ENCODE assay signal across 27 cellular contexts in genomic region chr1:74611887-74612286, GRCh38.
"Had no signal": no experiment of that assay in that cellular context is flagged by ENCODE, and none has a peak within 500 bp of the region (broad histone marks: within the 10 kb centered on the region; RNA-seq: fewer than 3 reads in every experiment).

No MANE protein-coding gene starts in this region.

- H3K36me3 Mint-ChIP-seq: activated naive CD4-positive, alpha-beta T cell treated with anti-CD3 and anti-CD28 coated beads, Interleukin-2, amount 50 U/mL, for 72 hours had no signal

- H3K27ac ChIP-seq: colonic mucosa, Peyer's patch, RWPE1, SJCRH30 had no signal

- H3K4me1 Mint-ChIP-seq: activated naive CD8-positive, alpha-beta T cell treated with anti-CD3 and anti-CD28 coated beads, Interleukin-2, amount 50 U/mL, for 24 hours; T-helper 17 cell had no signal

- H3K4me3 Mint-ChIP-seq: activated CD8-positive, alpha-beta T cell treated with anti-CD3 and anti-CD28 coated beads for 36 hours; activated naive CD8-positive, alpha-beta T cell treated with anti-CD3 and anti-CD28 coated beads, Interleukin-2, amount 50 U/mL, for 24 hours; activated T-cell treated with anti-CD3 and anti-CD28 coated beads, Interleukin-2, amount 50 U/mL, for 24 hours; activated T-helper 1 cell treated with anti-CD3 and anti-CD28 coated beads, Interleukin-12 subunit alpha, Interleukin-12 subunit beta, Interleukin-2, Interleukin-4 antibody, amounts not matched to agents 30 ng/mL and 10 ng/mL and 1 ng/mL, durations not matched to agents 14 hours and 24 hours and 36 hours; T-helper 17 cell had no signal

- ATAC-seq: activated CD8-positive, alpha-beta T cell treated with anti-CD3 and anti-CD28 coated beads for 36 hours; activated naive CD4-positive, alpha-beta T cell treated with anti-CD3 and anti-CD28 coated beads, Interleukin-2, amount 50 U/mL, for 72 hours; activated naive CD8-positive, alpha-beta T cell treated with anti-CD3 and anti-CD28 coated beads, Interleukin-2, amount 50 U/mL, for 24 hours; T-helper 17 cell had no signal

- DNase-seq: activated CD4-positive, CD25-positive, alpha-beta regulatory T cell; activated CD8-positive, alpha-beta T cell treated with anti-CD3 and anti-CD28 coated beads for 36 hours; activated effector memory CD4-positive, alpha-beta T cell treated with anti-CD3 and anti-CD28 coated beads, Interleukin-2, amount 50 U/mL, for 16 hours; activated naive CD4-positive, alpha-beta T cell treated with Interleukin-2 at 50 U/mL for 16 hours; activated naive CD8-positive, alpha-beta T cell treated with anti-CD3 and anti-CD28 coated beads, Interleukin-2, amount 50 U/mL, for 24 hours; activated T-cell treated with anti-CD3 and anti-CD28 coated beads, Interleukin-2, amount 50 U/mL, for 24 hours; caudate nucleus; colonic mucosa; Kasumi-1; NCI-H1105 treated with DMSO at 0.1 percent for 48 hours; NCI-H146; NCI-H187 treated with DMSO at 0.1 percent for 48 hours; NCI-H2081 treated with DMSO at 0.1 percent for 48 hours; NCI-H2171 treated with DMSO at 0.1 percent for 48 hours; NCI-H226; NCI-H510A; NCI-H526 treated with DMSO at 0.1 percent for 48 hours; NCI-H82; NK-92 treated with Interleukin-12 subunit alpha and Interleukin-12 subunit beta, amount 100 ng/mL, for 24 hours; Peyer's patch; Right ventricle myocardium superior; SJCRH30; T-helper 17 cell; T-helper 9 cell had no signal

- H3K9me3 Mint-ChIP-seq: activated CD8-positive, alpha-beta T cell treated with anti-CD3 and anti-CD28 coated beads for 36 hours; activated naive CD4-positive, alpha-beta T cell treated with anti-CD3 and anti-CD28 coated beads, Interleukin-2, amount 50 U/mL, for 72 hours; activated T-cell treated with anti-CD3 and anti-CD28 coated beads, Interleukin-2, amount 50 U/mL, for 24 hours; activated T-helper 1 cell treated with anti-CD3 and anti-CD28 coated beads, Interleukin-12 subunit alpha, Interleukin-12 subunit beta, Interleukin-2, Interleukin-4 antibody, amounts not matched to agents 30 ng/mL and 10 ng/mL and 1 ng/mL, durations not matched to agents 14 hours and 24 hours and 36 hours had no signal

- H3K36me3 ChIP-seq: colonic mucosa, Peyer's patch, SJCRH30 had no signal

- H3K27me3 ChIP-seq: colonic mucosa, Peyer's patch, SJCRH30 had no signal

- H3K4me1 ChIP-seq: colonic mucosa, Peyer's patch, SJCRH30 had no signal

- H3K27me3 Mint-ChIP-seq: activated CD8-positive, alpha-beta T cell treated with anti-CD3 and anti-CD28 coated beads for 36 hours; activated naive CD8-positive, alpha-beta T cell treated with anti-CD3 and anti-CD28 coated beads, Interleukin-2, amount 50 U/mL, for 24 hours; activated T-cell treated with anti-CD3 and anti-CD28 coated beads, Interleukin-2, amount 50 U/mL, for 24 hours had no signal

- H3K4me3 ChIP-seq: colonic mucosa, Peyer's patch, SJCRH30 had no signal

- H3K9me3 ChIP-seq: colonic mucosa, Peyer's patch, SJCRH30 had no signal

- H3K27ac Mint-ChIP-seq: activated CD8-positive, alpha-beta T cell treated with anti-CD3 and anti-CD28 coated beads for 36 hours; activated naive CD4-positive, alpha-beta T cell treated with anti-CD3 and anti-CD28 coated beads, Interleukin-2, amount 50 U/mL, for 72 hours; activated naive CD8-positive, alpha-beta T cell treated with anti-CD3 and anti-CD28 coated beads, Interleukin-2, amount 50 U/mL, for 24 hours; activated T-cell treated with anti-CD3 and anti-CD28 coated beads, Interleukin-2, amount 50 U/mL, for 24 hours; activated T-helper 1 cell treated with anti-CD3 and anti-CD28 coated beads, Interleukin-12 subunit alpha, Interleukin-12 subunit beta, Interleukin-2, Interleukin-4 antibody, amounts not matched to agents 30 ng/mL and 10 ng/mL and 1 ng/mL, durations not matched to agents 14 hours and 24 hours and 36 hours; T-helper 17 cell had no signal
